1 cellular context compared by ENCODE assay signal in the genomic region with DNA sequence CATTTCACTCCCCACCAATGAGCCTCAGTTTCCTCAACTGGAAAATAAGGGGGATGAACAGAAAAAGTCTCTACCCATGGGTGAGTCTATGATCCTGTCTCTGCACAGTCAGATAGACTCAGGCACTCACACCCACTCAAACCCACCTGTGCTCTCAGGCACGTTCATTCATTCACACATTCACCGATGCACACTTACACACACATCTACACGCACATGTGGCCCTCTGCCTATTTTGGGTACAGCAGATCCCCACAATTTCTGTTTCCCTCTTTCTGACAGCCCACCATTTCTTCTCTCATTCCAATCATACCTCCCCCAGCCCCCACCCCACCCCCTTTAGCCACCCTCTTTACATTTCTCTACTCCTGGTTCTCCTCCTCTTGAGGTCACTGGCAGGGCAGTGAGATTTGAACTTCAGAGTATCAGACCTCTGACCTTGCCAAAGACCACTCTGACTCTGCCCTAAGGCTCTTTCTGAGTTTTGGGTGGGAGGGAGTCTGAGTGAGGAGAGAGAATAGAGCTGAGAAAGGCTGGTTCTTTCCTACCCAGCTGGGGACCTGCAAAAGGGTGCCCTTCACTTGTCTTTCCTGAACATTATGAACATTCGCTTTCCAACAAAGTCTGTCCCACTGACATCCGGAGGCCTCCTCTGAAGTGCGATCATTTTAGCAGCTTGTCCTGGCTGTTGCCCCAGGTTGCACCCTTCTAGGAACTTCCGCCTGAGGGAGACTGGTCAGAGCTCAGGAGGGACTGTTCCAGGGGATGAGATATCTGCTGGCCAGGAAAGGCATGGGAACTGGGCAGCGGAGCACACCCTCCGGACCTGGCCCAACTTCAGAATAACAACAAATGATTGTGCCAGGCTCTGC.
TF ChIP-seq lines count a peak whose summit lies in the region.

No MANE protein-coding gene starts in this region.

TF ChIP-seq in GM23338, 12 proteins besides CTCF, POLR2A, EP300 and RAD21 (continued from another document):
- TF ChIP-seq, protein P1, sequence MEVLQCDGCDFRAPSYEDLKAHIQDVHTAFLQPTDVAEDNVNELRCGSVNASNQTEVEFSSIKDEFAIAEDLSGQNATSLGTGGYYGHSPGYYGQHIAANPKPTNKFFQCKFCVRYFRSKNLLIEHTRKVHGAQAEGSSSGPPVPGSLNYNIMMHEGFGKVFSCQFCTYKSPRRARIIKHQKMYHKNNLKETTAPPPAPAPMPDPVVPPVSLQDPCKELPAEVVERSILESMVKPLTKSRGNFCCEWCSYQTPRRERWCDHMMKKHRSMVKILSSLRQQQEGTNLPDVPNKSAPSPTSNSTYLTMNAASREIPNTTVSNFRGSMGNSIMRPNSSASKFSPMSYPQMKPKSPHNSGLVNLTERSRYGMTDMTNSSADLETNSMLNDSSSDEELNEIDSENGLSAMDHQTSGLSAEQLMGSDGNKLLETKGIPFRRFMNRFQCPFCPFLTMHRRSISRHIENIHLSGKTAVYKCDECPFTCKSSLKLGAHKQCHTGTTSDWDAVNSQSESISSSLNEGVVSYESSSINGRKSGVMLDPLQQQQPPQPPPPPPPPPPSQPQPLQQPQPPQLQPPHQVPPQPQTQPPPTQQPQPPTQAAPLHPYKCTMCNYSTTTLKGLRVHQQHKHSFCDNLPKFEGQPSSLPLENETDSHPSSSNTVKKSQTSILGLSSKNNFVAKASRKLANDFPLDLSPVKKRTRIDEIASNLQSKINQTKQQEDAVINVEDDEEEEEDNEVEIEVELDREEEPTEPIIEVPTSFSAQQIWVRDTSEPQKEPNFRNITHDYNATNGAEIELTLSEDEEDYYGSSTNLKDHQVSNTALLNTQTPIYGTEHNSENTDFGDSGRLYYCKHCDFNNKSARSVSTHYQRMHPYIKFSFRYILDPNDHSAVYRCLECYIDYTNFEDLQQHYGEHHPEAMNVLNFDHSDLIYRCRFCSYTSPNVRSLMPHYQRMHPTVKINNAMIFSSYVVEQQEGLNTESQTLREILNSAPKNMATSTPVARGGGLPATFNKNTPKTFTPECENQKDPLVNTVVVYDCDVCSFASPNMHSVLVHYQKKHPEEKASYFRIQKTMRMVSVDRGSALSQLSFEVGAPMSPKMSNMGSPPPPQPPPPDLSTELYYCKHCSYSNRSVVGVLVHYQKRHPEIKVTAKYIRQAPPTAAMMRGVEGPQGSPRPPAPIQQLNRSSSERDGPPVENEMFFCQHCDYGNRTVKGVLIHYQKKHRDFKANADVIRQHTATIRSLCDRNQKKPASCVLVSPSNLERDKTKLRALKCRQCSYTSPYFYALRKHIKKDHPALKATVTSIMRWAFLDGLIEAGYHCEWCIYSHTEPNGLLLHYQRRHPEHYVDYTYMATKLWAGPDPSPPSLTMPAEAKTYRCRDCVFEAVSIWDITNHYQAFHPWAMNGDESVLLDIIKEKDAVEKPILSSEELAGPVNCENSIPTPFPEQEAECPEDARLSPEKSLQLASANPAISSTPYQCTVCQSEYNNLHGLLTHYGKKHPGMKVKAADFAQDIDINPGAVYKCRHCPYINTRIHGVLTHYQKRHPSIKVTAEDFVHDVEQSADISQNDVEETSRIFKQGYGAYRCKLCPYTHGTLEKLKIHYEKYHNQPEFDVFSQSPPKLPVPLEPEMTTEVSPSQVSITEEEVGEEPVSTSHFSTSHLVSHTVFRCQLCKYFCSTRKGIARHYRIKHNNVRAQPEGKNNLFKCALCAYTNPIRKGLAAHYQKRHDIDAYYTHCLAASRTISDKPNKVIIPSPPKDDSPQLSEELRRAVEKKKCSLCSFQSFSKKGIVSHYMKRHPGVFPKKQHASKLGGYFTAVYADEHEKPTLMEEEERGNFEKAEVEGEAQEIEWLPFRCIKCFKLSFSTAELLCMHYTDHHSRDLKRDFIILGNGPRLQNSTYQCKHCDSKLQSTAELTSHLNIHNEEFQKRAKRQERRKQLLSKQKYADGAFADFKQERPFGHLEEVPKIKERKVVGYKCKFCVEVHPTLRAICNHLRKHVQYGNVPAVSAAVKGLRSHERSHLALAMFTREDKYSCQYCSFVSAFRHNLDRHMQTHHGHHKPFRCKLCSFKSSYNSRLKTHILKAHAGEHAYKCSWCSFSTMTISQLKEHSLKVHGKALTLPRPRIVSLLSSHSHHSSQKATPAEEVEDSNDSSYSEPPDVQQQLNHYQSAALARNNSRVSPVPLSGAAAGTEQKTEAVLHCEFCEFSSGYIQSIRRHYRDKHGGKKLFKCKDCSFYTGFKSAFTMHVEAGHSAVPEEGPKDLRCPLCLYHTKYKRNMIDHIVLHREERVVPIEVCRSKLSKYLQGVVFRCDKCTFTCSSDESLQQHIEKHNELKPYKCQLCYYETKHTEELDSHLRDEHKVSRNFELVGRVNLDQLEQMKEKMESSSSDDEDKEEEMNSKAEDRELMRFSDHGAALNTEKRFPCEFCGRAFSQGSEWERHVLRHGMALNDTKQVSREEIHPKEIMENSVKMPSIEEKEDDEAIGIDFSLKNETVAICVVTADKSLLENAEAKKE (CRISPR knock-in tag; IDR thresholded peaks at IDR 0.05) = no peak
- TF ChIP-seq CREB1 (CRISPR knock-in tag; IDR thresholded peaks at IDR 0.05; ENCODE audit: low read depth) = no peak
- no peak for TF ChIP-seq EZH2 (IDR thresholded peaks at IDR 0.05; ENCODE audit: low read depth, unreplicated experiment)
- no peak for TF ChIP-seq POLR2AphosphoS5 (IDR thresholded peaks at IDR 0.05; ENCODE audit: low read depth)
- no peak for TF ChIP-seq STAT1 (IDR thresholded peaks at IDR 0.05; ENCODE audit: unreplicated experiment)
- TF ChIP-seq JUNB (IDR thresholded peaks at IDR 0.05; ENCODE audit: unreplicated experiment) = no peak
- TF ChIP-seq, protein P2, sequence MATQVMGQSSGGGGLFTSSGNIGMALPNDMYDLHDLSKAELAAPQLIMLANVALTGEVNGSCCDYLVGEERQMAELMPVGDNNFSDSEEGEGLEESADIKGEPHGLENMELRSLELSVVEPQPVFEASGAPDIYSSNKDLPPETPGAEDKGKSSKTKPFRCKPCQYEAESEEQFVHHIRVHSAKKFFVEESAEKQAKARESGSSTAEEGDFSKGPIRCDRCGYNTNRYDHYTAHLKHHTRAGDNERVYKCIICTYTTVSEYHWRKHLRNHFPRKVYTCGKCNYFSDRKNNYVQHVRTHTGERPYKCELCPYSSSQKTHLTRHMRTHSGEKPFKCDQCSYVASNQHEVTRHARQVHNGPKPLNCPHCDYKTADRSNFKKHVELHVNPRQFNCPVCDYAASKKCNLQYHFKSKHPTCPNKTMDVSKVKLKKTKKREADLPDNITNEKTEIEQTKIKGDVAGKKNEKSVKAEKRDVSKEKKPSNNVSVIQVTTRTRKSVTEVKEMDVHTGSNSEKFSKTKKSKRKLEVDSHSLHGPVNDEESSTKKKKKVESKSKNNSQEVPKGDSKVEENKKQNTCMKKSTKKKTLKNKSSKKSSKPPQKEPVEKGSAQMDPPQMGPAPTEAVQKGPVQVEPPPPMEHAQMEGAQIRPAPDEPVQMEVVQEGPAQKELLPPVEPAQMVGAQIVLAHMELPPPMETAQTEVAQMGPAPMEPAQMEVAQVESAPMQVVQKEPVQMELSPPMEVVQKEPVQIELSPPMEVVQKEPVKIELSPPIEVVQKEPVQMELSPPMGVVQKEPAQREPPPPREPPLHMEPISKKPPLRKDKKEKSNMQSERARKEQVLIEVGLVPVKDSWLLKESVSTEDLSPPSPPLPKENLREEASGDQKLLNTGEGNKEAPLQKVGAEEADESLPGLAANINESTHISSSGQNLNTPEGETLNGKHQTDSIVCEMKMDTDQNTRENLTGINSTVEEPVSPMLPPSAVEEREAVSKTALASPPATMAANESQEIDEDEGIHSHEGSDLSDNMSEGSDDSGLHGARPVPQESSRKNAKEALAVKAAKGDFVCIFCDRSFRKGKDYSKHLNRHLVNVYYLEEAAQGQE (IDR thresholded peaks at IDR 0.05; ENCODE audit: unreplicated experiment) = no peak
